In the genomic region with DNA sequence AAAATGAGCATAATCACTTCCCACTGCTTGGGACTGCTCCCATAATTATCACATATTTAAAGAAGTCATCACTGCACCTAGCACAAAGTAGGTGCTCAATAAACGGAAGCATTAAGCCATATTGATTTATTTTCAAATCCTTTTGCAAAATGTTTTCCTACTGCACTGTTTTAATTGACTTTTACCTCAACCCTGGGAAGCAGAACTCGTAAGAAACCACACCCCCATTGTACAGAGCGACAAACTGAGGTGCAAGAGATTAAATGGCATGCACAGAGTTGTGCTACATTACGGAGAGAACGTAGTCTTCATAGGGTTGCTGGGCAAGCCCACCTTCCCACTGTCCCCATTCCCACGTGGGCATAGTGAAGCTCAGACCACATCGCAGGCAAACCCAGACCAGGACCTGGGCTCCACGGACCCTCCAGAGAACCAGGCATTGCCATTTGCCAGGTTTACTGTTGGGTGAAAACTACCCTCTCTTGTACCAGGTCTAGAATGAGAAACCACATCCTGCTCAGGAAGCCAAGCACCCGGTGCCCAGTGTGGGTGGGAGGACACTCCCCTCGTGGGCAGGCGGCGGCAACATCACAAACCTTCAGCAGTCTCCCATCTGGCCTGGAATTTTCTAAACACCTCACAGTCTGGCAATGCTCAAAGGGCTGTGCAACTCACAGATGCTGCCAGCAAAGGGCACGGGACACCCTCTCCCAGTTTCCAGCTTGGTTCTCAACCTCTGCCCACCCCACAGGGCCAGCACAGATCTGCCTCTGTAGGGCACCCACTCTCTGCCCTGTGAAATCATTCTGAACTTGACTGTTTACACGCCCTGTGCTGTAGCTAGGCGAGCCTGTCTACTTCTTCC, we compare ENCODE assay signal across 8 cellular contexts. TPM values are rescaled to one million over a fixed set of nuclear protein-coding genes. Genes with fewer than 3 reads are reported as not detected.
DNase-seq lines count a peak whose midpoint lies in the region; ATAC-seq, FAIRE-seq and TF ChIP-seq lines count a peak whose summit lies in the region.

No MANE protein-coding gene starts in this region.

- H3K4me2 ChIP-seq in A549 = peak overlapping the region; percentile 93

- H3K9me3 ChIP-seq in A549 = no peaks in the 10 kb centered on the region
- H3K9me3 ChIP-seq in mucosa of descending colon = no peaks in the 10 kb centered on the region
- H3K9me3 ChIP-seq in upper lobe of left lung = no peaks in the 10 kb centered on the region

- TF ChIP-seq RAD21 in A549 (conservative IDR thresholded peaks at IDR 0.05 in 1 of 2, IDR thresholded peaks at IDR 0.05 in 1 of 2) = no peak

- H3K27ac ChIP-seq in A549 (peak overlapping the region; percentile 85 to 91), angular gyrus (ENCODE audit: low read depth, low read length) (peak overlapping the region; percentile 43), upper lobe of left lung (peak overlapping the region; percentile 82 to 92 (median 90))

- peaks cover 88% of the 10 kb centered on the region for H3K4me1 ChIP-seq in A549
- H3K4me1 ChIP-seq in mucosa of descending colon (ENCODE audit: low read depth) = peaks cover 35% of the 10 kb centered on the region
- H3K4me1 ChIP-seq in upper lobe of left lung = peaks cover 78 to 88% (median 83%) of the 10 kb centered on the region in 4 donors

- DNase-seq in A549 (ENCODE audit: low read depth in 1 of 2, low spot score in 1 of 2) = no peak
- DNase-seq in RPMI7951 (ENCODE audit: low read depth) = peak; percentile 82
- DNase-seq in mucosa of descending colon = peak in 1 of 3 donors; percentile 67
- no peak for DNase-seq in upper lobe of left lung
- no peak for DNase-seq in HK-2 (ENCODE audit: unreplicated experiment)
- no peak for DNase-seq in Ammon's horn (ENCODE audit: low spot score)

- no peaks in the 10 kb centered on the region for H3K27me3 ChIP-seq in upper lobe of left lung

- POLR2A ChIA-PET in A549 (lab: Yijun Ruan, JAX) = no interaction called here

- FAIRE-seq in A549 (lab: Jason Lieb, UNC) = no peak

- TF ChIP-seq EP300 in A549 (IDR thresholded peaks at IDR 0.05) = no peak
- TF ChIP-seq EP300 in upper lobe of left lung (IDR thresholded peaks at IDR 0.05) = no peak

- H3K36me3 ChIP-seq in mucosa of descending colon (ENCODE audit: low read depth) (no peaks in the 10 kb centered on the region), upper lobe of left lung (no peaks in the 10 kb centered on the region)

- no peak for TF ChIP-seq CTCF in A549 (IDR thresholded peaks at IDR 0.05)
- TF ChIP-seq CTCF in mucosa of descending colon (IDR thresholded peaks at IDR 0.05) = no peak
- TF ChIP-seq CTCF in upper lobe of left lung (IDR thresholded peaks at IDR 0.05) = no peak

- intact Hi-C loops in mucosa of descending colon (cut with DNase I, micrococcal nuclease) = no loop called here

- ATAC-seq in A549 (peak; percentile 3 to 28; a peak in 3 of 6 replicates), mucosa of descending colon (peak; percentile 21), upper lobe of left lung (ENCODE audit: low FRiP score in 2 of 2) (no peak), HG03342 (IDR thresholded peaks at IDR 0.05; ENCODE audit: unreplicated experiment) (no peak)

- CTCF ChIA-PET in A549 (lab: Yijun Ruan, JAX) = interaction anchor here (1.0 to 1.3 kb wide), 2 partner anchors 35 to 64 kb away, joined by 3 to 5 read pairs; no protein-coding TSS in a partner anchor

- 57% methylated on average over 13 of the region's 15 CpGs for WGBS in A549 (ENCODE audit: missing lambda C conversion rate)
- WGBS in upper lobe of left lung, 2 donors = 55 to 65% methylated on average over 8 to 15 of the region's 15 CpGs

- H3K4me3 ChIP-seq in A549 (no peak overlapping the region), mucosa of descending colon (no peak overlapping the region), upper lobe of left lung (no peak overlapping the region)

- TF ChIP-seq POLR2A in A549 (IDR thresholded peaks at IDR 0.05; ENCODE audit: low read length) (no peak), upper lobe of left lung (IDR thresholded peaks at IDR 0.05) (no peak)

TF ChIP-seq in A549, 52 proteins besides CTCF, POLR2A, EP300 and RAD21:
- TF ChIP-seq BHLHE40 (IDR thresholded peaks at IDR 0.05; ENCODE audit: low read depth, low read length) (no peak), JUN (IDR thresholded peaks at IDR 0.05) (no peak), ATOH8 (CRISPR knock-in tag; IDR thresholded peaks at IDR 0.05; ENCODE audit: low read depth) (no peak), HEYL (CRISPR knock-in tag; IDR thresholded peaks at IDR 0.05) (no peak), JUNB (IDR thresholded peaks at IDR 0.05) (no peak), KDM1A (IDR thresholded peaks at IDR 0.05; ENCODE audit: low read depth) (peak; percentile 78; the same call in 1 of the 2 replicates), HDAC2 (IDR thresholded peaks at IDR 0.05) (no peak)
TF ChIP-seq in A549: peak in this region for 1.

RNA-seq across cellular contexts. Expression of gene IFFO2, which starts 8.2 kb away (rescaled TPM):
- 23.0 and 24.3 TPM in 2 replicates for polyA plus RNA-seq in A549 (2011; rRNA removed)
- 43.9 and 44.0 TPM in 2 replicates for polyA plus RNA-seq in A549 (2012; cell fraction: cytosol; rRNA removed)
- polyA plus RNA-seq in A549 (2012; cell fraction: nucleus; rRNA removed) = 93.7 and 96.0 TPM in 2 replicates
- polyA plus RNA-seq in A549 (2017; fragmentation: RNase III; extraction: RNeasy Plus Mini Kit Qiagen cat#74134 plus additional on column Dnase treatment) = 50.1 to 57.5 TPM (median 53.9 TPM) in 3 replicates
- polyA minus RNA-seq in A549 (2011; rRNA and poly(A)+ RNA removed) = 24.2 and 31.1 TPM in 2 replicates
- total RNA-seq in RPMI7951 (2014; rRNA removed; shearing (Covaris generic)) = 9.1 and 9.9 TPM in 2 replicates
- total RNA-seq in mucosa of descending colon = 10 to 100 TPM; 13.1 to 19.0 (median 15.5) TPM
- total RNA-seq in upper lobe of left lung = 10 to 100 TPM in 3 of 6 donors, 1 to 10 TPM in 3; 9.2 to 19.3 (median 11.0) TPM

RNA-seq across cellular contexts. Expression of gene ALDH4A1, which starts 45.9 kb away (rescaled TPM):
- polyA plus RNA-seq in A549 (2011; rRNA removed) = 9.4 and 9.7 TPM in 2 replicates
- polyA plus RNA-seq in A549 (2012; cell fraction: cytosol; rRNA removed) = 17.8 and 20.9 TPM in 2 replicates
- polyA plus RNA-seq in A549 (2012; cell fraction: nucleus; rRNA removed) = 44.6 and 47.4 TPM in 2 replicates
- polyA plus RNA-seq in A549 (2017; fragmentation: RNase III; extraction: RNeasy Plus Mini Kit Qiagen cat#74134 plus additional on column Dnase treatment) = 14.7 to 17.1 TPM (median 15.4 TPM) in 3 replicates
- 12.0 and 13.4 TPM in 2 replicates for polyA minus RNA-seq in A549 (2011; rRNA and poly(A)+ RNA removed)
- total RNA-seq in RPMI7951 (2014; rRNA removed; shearing (Covaris generic)) = 13.1 and 13.4 TPM in 2 replicates
- 1 to 10 TPM; 2.7 to 7.7 (median 5.6) TPM for total RNA-seq in mucosa of descending colon
- total RNA-seq in upper lobe of left lung = 10 to 100 TPM in 5 of 6 donors, 1 to 10 TPM in 1; 5.7 to 13.4 (median 11.5) TPM

Comparison
In these comparisons a context has a peak if more than half of its experiments do, and no peak if none do; other contexts are left out.
1. ATAC-seq: peak in A549 (2 of 2) and mucosa of descending colon (single experiment); none in upper lobe of left lung (0 of 2) and HG03342 (single experiment).
2. Peak in every context shown above with its lines, with median percentiles within 50 percentile points of each other: H3K27ac ChIP-seq.